In genomic region chr6:88013015-88013414, GRCh38 we compare ENCODE assay signal across 15 cellular contexts. TPM values are rescaled to one million over a fixed set of nuclear protein-coding genes. Genes with fewer than 3 reads are reported as not detected.
DNase-seq lines count a peak whose midpoint lies in the region; ATAC-seq, FAIRE-seq and TF ChIP-seq lines count a peak whose summit lies in the region.
"Had no signal": no experiment of that assay in that cellular context is flagged by ENCODE, and none has a peak within 500 bp of the region (broad histone marks: within the 10 kb centered on the region; RNA-seq: fewer than 3 reads in every experiment).

No MANE protein-coding gene starts in this region.

- H3K27me3 ChIP-seq in GM06990 (replicated peaks; ENCODE audit: control insufficient read depth, insufficient read depth, low read length) (no peaks in the 10 kb centered on the region), uterus (no peaks in the 10 kb centered on the region), heart left ventricle (no peaks in the 10 kb centered on the region)

- 61 to 73% (median 68%) methylated on average over 3 of the region's 3 CpGs for WGBS in heart left ventricle, 4 donors

- intact Hi-C loops in uterus (cut with DNase I; ENCODE audit: low total_unique reads) (no loop called here), heart left ventricle (cut with DNase I) (no loop called here)

- H3K36me3 ChIP-seq in GM06990 (ENCODE audit: control insufficient read depth, insufficient read depth, low read length) (no peaks in the 10 kb centered on the region), uterus (no peaks in the 10 kb centered on the region), heart left ventricle (no peaks in the 10 kb centered on the region)
- H3K36me3 ChIP-seq: thoracic aorta had no signal

- no peak for TF ChIP-seq CTCF in GM06990 (IDR thresholded peaks at IDR 0.05; ENCODE audit: insufficient read depth, low read length, poor library complexity, severe bottlenecking)
- TF ChIP-seq CTCF in fibroblast of the aortic adventitia (IDR thresholded peaks at IDR 0.05; ENCODE audit: insufficient read depth, low read length) = no peak
- TF ChIP-seq CTCF in uterus (IDR thresholded peaks at IDR 0.05) = no peak
- TF ChIP-seq CTCF in heart left ventricle (IDR thresholded peaks at IDR 0.05) = no peak

- H3K4me3 ChIP-seq in GM06990 (replicated peaks; ENCODE audit: low read depth, low read length) (no peak overlapping the region), fibroblast of the aortic adventitia (ENCODE audit: low read depth, low read length) (no peak overlapping the region), uterus (no peak overlapping the region), heart left ventricle (no peak overlapping the region)
- H3K4me3 ChIP-seq: GM23338, thoracic aorta had no signal

- peak; percentile 14 for DNase-seq in GM06990 (ENCODE audit: extremely low read depth, insufficient read length)
- peak; percentile 1 for DNase-seq in M059J (ENCODE audit: low read depth)
- peak; percentile 0 for DNase-seq in fibroblast of the aortic adventitia (ENCODE audit: low read depth)
- DNase-seq in uterus = no peak
- DNase-seq in HTR-8/SVneo (ENCODE audit: insufficient read length, low spot score) = no peak
- DNase-seq in heart left ventricle = no peak
- DNase-seq: midbrain, NCI-H774 had no signal

- no peak overlapping the region for H3K27ac ChIP-seq in uterus
- no peak overlapping the region for H3K27ac ChIP-seq in heart left ventricle
- H3K27ac ChIP-seq: thoracic aorta, VCaP had no signal

- no peak for FAIRE-seq in HTR-8/SVneo (lab: Jason Lieb, UNC)
- FAIRE-seq: frontal cortex had no signal

- H3K9me3 ChIP-seq in uterus (no peaks in the 10 kb centered on the region), heart left ventricle (peaks cover 0 to 6% (median 0%) of the 10 kb centered on the region in 12 donors)
- H3K9me3 ChIP-seq: thoracic aorta had no signal

- peak; percentile 74 for ATAC-seq in GM19452 (IDR thresholded peaks at IDR 0.05; ENCODE audit: unreplicated experiment)
- no peak for ATAC-seq in GM19455 (IDR thresholded peaks at IDR 0.05; ENCODE audit: unreplicated experiment)
- ATAC-seq in heart left ventricle = no peak

- TF ChIP-seq POLR2A in uterus (IDR thresholded peaks at IDR 0.05) = no peak
- no peak for TF ChIP-seq POLR2A in heart left ventricle (IDR thresholded peaks at IDR 0.05)

- H3K4me1 ChIP-seq in uterus (no peaks in the 10 kb centered on the region), heart left ventricle (peaks cover 0 to 7% (median 0%) of the 10 kb centered on the region in 12 donors)

RNA-seq across cellular contexts. Expression of gene SPACA1, which starts 34.6 kb away (rescaled TPM):
- not detected in 2 replicates for total RNA-seq in M059J (2014; rRNA removed; shearing (Covaris generic))
- total RNA-seq in fibroblast of the aortic adventitia (ENCODE audit: low replicate concordance) = not detected in 2 replicates
- total RNA-seq in uterus = not detected
- not detected for total RNA-seq in heart left ventricle
- polyA plus RNA-seq in heart left ventricle = not detected
- total RNA-seq: frontal cortex, G401, GM23338, thoracic aorta had no signal
- polyA plus RNA-seq: GM23338 had no signal

Comparison
In these comparisons a context has a peak if more than half of its experiments do, and no peak if none do; other contexts are left out.
1. DNase-seq: peak in GM06990 (single experiment), M059J (single experiment) and fibroblast of the aortic adventitia (single experiment); none in uterus (0 of 2), HTR-8/SVneo (single experiment) and heart left ventricle (0 of 5).